In genomic region chr10:34526758-34527730, GRCh38 we compare ENCODE assay signal across 9 cellular contexts.
DNase-seq lines count a peak whose midpoint lies in the region; ATAC-seq and TF ChIP-seq lines count a peak whose summit lies in the region.
"Had no signal": no experiment of that assay in that cellular context is flagged by ENCODE, and none has a peak within 500 bp of the region (broad histone marks: within the 10 kb centered on the region; RNA-seq: fewer than 3 reads in every experiment).

No MANE protein-coding gene starts in this region.

- no peak for DNase-seq in WTC11 (ENCODE audit: low spot score)
- peak; percentile 39 for DNase-seq in hepatic stellate cell (ENCODE audit: low spot score)
- no peak for DNase-seq in spleen
- DNase-seq in head of caudate nucleus, result no peak
- no peak for DNase-seq in OCI-M2 (lab: John Stamatoyannopoulos, UW; ENCODE audit: unreplicated experiment)
- DNase-seq: activated CD4-positive, alpha-beta T cell treated with anti-CD3 and anti-CD28 coated beads for 36 hours had no signal

- H3K9me3 Mint-ChIP-seq in WTC11, result no peaks in the 10 kb centered on the region; the same call in 1 of the 2 replicates

- peak overlapping the region; percentile 20; the same call in 1 of the 2 replicates for H3K4me3 Mint-ChIP-seq in WTC11
- H3K4me3 Mint-ChIP-seq: activated CD4-positive, alpha-beta T cell treated with anti-CD3 and anti-CD28 coated beads for 36 hours had no signal

- CTCF ChIA-PET in HEK293 (lab: Yijun Ruan, JAX), result interaction anchor here (0.6 to 1.6 kb wide), 4 partner anchors 17 to 113 kb away, joined by 3 to 5 read pairs (median 4); no protein-coding TSS in a partner anchor
- CTCF ChIA-PET in WTC11 (lab: Charles Lee), result interaction anchor here (1.0 to 1.8 kb wide), 3 partner anchors 37 to 111 kb away, joined by 3 to 22 read pairs (median 4); no protein-coding TSS in a partner anchor

- no peak overlapping the region for H3K4me3 ChIP-seq in HEK293 (ENCODE audit: low read depth, low read length)
- no peak overlapping the region for H3K4me3 ChIP-seq in spleen

- peak overlapping the region; percentile 93 for H3K27ac Mint-ChIP-seq in WTC11
- H3K27ac Mint-ChIP-seq: activated CD4-positive, alpha-beta T cell treated with anti-CD3 and anti-CD28 coated beads for 36 hours had no signal

- no peaks in the 10 kb centered on the region for H3K27me3 Mint-ChIP-seq in WTC11 (ENCODE audit: low read depth)

- H3K27ac ChIP-seq in HEK293 (ENCODE audit: extremely low read depth, low read depth, low read length), result no peak overlapping the region
- H3K27ac ChIP-seq in spleen, result peak overlapping the region in 7 of 8 donors; percentile 30 to 81 (median 61)

- WGBS in spleen, 5 donors, result 58 to 86% (median 71%) methylated on average over 7 of the region's 7 CpGs

- intact Hi-C loops in spleen (cut with DNase I; ENCODE audit: low total_unique reads), result loop anchor here (10.0 kb wide), 1 partner anchor 108 kb away; no protein-coding TSS in a partner anchor
- intact Hi-C loops in head of caudate nucleus (cut with DNase I), result loop anchor here (10.0 kb wide), 1 partner anchor 108 kb away; no protein-coding TSS in a partner anchor

- TF ChIP-seq POLR2A in spleen (IDR thresholded peaks at IDR 0.05), result no peak

- TF ChIP-seq CTCF in HEK293 (tag by site-specific recombination; IDR thresholded peaks at IDR 0.05) (no peak), WTC11 (IDR thresholded peaks at IDR 0.05) (no peak), spleen (IDR thresholded peaks at IDR 0.05 in 8 of 11, conservative IDR thresholded peaks at IDR 0.05 in 3 of 11) (no peak)

- H3K4me1 ChIP-seq in HEK293 (ENCODE audit: control insufficient read depth, insufficient read depth, low read length) (peaks cover 26% of the 10 kb centered on the region), spleen (peaks cover 0 to 4% (median 0%) of the 10 kb centered on the region in 6 donors)

- peak; percentile 78 for ATAC-seq in WTC11
- no peak for ATAC-seq in GM19452 (IDR thresholded peaks at IDR 0.05; ENCODE audit: unreplicated experiment)
- ATAC-seq in HG03175 (IDR thresholded peaks at IDR 0.05; ENCODE audit: unreplicated experiment), result no peak
- ATAC-seq: activated CD4-positive, alpha-beta T cell treated with anti-CD3 and anti-CD28 coated beads for 36 hours had no signal

- no peaks in the 10 kb centered on the region for H3K27me3 ChIP-seq in spleen (replicated peaks in 1 of 7)

- H3K9me3 ChIP-seq in HEK293 (ENCODE audit: control insufficient read depth, insufficient read depth, low read depth, low read length) (no peaks in the 10 kb centered on the region), spleen (peaks cover 0 to 15% (median 5%) of the 10 kb centered on the region in 8 donors)

- H3K36me3 ChIP-seq in HEK293 (ENCODE audit: control insufficient read depth in 2 of 2, insufficient read depth in 1 of 2, low read length in 2 of 2) (no peaks in the 10 kb centered on the region), spleen (no peaks in the 10 kb centered on the region)

- POLR2A ChIA-PET in HEK293 (lab: Yijun Ruan, JAX), result no interaction called here
- POLR2A ChIA-PET in WTC11 (lab: Charles Lee), result no interaction called here

- H3K4me1 Mint-ChIP-seq in WTC11, result peaks cover 58% of the 10 kb centered on the region
- H3K4me1 Mint-ChIP-seq: activated CD4-positive, alpha-beta T cell treated with anti-CD3 and anti-CD28 coated beads for 36 hours had no signal

- no peaks in the 10 kb centered on the region for H3K36me3 Mint-ChIP-seq in WTC11

TF ChIP-seq in HEK293, 187 proteins besides CTCF, POLR2A, EP300 and RAD21 (continues in another document):
- TF ChIP-seq ZNF157 (tag by site-specific recombination; IDR thresholded peaks at IDR 0.05), result no peak
- no peak for TF ChIP-seq ZSCAN30 (tag by site-specific recombination; IDR thresholded peaks at IDR 0.05)
- no peak for TF ChIP-seq ZNF404 (tag by site-specific recombination; IDR thresholded peaks at IDR 0.05)
- TF ChIP-seq GLIS2 (tag by site-specific recombination; IDR thresholded peaks at IDR 0.05), result no peak
- TF ChIP-seq ZNF600 (tag by site-specific recombination; IDR thresholded peaks at IDR 0.05), result peak; percentile 75
- TF ChIP-seq, protein P1, sequence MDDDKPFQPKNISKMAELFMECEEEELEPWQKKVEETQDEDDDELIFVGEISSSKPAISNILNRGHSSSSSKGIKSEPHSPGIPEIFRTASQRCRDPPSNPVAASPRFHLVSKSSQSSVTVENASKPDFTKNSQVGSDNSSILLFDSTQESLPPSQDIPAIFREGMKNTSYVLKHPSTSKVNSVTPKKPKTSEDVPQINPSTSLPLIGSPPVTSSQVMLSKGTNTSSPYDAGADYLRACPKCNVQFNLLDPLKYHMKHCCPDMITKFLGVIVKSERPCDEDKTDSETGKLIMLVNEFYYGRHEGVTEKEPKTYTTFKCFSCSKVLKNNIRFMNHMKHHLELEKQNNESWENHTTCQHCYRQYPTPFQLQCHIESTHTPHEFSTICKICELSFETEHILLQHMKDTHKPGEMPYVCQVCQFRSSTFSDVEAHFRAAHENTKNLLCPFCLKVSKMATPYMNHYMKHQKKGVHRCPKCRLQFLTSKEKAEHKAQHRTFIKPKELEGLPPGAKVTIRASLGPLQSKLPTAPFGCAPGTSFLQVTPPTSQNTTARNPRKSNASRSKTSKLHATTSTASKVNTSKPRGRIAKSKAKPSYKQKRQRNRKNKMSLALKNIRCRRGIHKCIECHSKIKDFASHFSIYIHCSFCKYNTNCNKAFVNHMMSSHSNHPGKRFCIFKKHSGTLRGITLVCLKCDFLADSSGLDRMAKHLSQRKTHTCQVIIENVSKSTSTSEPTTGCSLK (tag by site-specific recombination; IDR thresholded peaks at IDR 0.05), result no peak
- no peak for TF ChIP-seq SP7 (tag by site-specific recombination; IDR thresholded peaks at IDR 0.05)
- TF ChIP-seq, protein P2, sequence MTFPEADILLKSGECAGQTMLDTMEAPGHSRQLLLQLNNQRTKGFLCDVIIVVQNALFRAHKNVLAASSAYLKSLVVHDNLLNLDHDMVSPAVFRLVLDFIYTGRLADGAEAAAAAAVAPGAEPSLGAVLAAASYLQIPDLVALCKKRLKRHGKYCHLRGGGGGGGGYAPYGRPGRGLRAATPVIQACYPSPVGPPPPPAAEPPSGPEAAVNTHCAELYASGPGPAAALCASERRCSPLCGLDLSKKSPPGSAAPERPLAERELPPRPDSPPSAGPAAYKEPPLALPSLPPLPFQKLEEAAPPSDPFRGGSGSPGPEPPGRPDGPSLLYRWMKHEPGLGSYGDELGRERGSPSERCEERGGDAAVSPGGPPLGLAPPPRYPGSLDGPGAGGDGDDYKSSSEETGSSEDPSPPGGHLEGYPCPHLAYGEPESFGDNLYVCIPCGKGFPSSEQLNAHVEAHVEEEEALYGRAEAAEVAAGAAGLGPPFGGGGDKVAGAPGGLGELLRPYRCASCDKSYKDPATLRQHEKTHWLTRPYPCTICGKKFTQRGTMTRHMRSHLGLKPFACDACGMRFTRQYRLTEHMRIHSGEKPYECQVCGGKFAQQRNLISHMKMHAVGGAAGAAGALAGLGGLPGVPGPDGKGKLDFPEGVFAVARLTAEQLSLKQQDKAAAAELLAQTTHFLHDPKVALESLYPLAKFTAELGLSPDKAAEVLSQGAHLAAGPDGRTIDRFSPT (tag by site-specific recombination; IDR thresholded peaks at IDR 0.05), result 0 out of 2 replicates have a peak, but pooled peaks have one; percentile 33
- no peak for TF ChIP-seq HOXC10 (CRISPR knock-in tag; IDR thresholded peaks at IDR 0.05)

TF ChIP-seq in WTC11, 78 proteins besides CTCF, POLR2A, EP300 and RAD21:
- TF ChIP-seq USF1 (CRISPR knock-in tag; IDR thresholded peaks at IDR 0.05), result no peak
- TF ChIP-seq, protein P3, sequence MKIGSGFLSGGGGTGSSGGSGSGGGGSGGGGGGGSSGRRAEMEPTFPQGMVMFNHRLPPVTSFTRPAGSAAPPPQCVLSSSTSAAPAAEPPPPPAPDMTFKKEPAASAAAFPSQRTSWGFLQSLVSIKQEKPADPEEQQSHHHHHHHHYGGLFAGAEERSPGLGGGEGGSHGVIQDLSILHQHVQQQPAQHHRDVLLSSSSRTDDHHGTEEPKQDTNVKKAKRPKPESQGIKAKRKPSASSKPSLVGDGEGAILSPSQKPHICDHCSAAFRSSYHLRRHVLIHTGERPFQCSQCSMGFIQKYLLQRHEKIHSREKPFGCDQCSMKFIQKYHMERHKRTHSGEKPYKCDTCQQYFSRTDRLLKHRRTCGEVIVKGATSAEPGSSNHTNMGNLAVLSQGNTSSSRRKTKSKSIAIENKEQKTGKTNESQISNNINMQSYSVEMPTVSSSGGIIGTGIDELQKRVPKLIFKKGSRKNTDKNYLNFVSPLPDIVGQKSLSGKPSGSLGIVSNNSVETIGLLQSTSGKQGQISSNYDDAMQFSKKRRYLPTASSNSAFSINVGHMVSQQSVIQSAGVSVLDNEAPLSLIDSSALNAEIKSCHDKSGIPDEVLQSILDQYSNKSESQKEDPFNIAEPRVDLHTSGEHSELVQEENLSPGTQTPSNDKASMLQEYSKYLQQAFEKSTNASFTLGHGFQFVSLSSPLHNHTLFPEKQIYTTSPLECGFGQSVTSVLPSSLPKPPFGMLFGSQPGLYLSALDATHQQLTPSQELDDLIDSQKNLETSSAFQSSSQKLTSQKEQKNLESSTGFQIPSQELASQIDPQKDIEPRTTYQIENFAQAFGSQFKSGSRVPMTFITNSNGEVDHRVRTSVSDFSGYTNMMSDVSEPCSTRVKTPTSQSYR (CRISPR knock-in tag; IDR thresholded peaks at IDR 0.05), result no peak
- TF ChIP-seq TEAD4 (CRISPR knock-in tag; IDR thresholded peaks at IDR 0.05), result no peak
- TF ChIP-seq TP53 (CRISPR knock-in tag; IDR thresholded peaks at IDR 0.05), result no peak
- TF ChIP-seq, protein P4, sequence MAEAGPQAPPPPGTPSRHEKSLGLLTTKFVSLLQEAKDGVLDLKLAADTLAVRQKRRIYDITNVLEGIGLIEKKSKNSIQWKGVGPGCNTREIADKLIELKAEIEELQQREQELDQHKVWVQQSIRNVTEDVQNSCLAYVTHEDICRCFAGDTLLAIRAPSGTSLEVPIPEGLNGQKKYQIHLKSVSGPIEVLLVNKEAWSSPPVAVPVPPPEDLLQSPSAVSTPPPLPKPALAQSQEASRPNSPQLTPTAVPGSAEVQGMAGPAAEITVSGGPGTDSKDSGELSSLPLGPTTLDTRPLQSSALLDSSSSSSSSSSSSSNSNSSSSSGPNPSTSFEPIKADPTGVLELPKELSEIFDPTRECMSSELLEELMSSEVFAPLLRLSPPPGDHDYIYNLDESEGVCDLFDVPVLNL (CRISPR knock-in tag; IDR thresholded peaks at IDR 0.05; ENCODE audit: borderline replicate concordance, low read depth), result no peak
- TF ChIP-seq, protein P5, sequence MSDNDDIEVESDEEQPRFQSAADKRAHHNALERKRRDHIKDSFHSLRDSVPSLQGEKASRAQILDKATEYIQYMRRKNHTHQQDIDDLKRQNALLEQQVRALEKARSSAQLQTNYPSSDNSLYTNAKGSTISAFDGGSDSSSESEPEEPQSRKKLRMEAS (CRISPR knock-in tag; IDR thresholded peaks at IDR 0.05), result no peak
